ENCODE assay signal across 8 cellular contexts in the genomic region with DNA sequence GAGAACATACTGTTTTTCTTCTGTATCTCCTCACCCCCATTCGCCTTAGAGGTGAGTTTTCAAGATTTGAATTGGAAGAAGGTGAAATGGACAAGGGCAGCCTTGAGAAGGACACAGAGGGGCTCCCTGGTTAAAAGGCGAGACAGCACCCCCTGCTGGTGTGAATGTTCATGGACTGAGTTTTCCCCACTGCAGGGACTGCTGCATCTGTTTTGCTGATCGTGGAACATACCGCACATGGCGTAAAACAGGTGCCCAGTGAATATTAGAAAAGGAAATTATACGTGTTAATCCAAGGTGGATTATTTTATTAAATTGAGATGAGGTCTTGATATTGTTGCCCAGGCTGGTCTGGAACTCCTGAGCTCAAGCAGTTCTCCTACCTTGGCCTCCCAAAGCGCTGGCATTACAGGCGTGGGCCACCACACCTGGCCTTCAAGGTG. TPM values are rescaled to one million over a fixed set of nuclear protein-coding genes. Genes with fewer than 3 reads are reported as not detected.
DNase-seq lines count a peak whose midpoint lies in the region; ATAC-seq and TF ChIP-seq lines count a peak whose summit lies in the region.

No MANE protein-coding gene starts in this region.

- no peak overlapping the region for H2BK120ac ChIP-seq in mesenchymal stem cell (ENCODE audit: low read depth, low read length)

- peaks cover 53% of the 10 kb centered on the region for H3K36me3 Mint-ChIP-seq in activated CD4-positive, alpha-beta memory T cell treated with anti-CD3 and anti-CD28 coated beads, Interleukin-2, amount 10 ng/mL, durations not matched to agents 7 days and 5 days (ENCODE audit: low read depth)

- CTCF ChIA-PET in AG04449 (lab: Yijun Ruan, JAX), result interaction anchor here (0.6 to 9.6 kb wide), 14 partner anchors 9 to 279 kb away, joined by 3 to 79 read pairs (median 4); partner anchors contain the start of gene MARF1
- CTCF ChIA-PET in activated CD4-positive, alpha-beta memory T cell treated with anti-CD3 and anti-CD28 coated beads, Interleukin-2, amount 10 ng/mL, durations not matched to agents 7 days and 5 days (lab: Charles Lee), result interaction anchor here (1.0 to 2.7 kb wide), 6 partner anchors 9 to 62 kb away, joined by 3 to 12 read pairs (median 5); partner anchors contain the start of gene MARF1

- 73% methylated on average over 8 of the region's 8 CpGs for WGBS in mesenchymal stem cell

- no peak overlapping the region for H4K91ac ChIP-seq in mesenchymal stem cell (ENCODE audit: low read length)

- no peaks in the 10 kb centered on the region for H3K27me3 Mint-ChIP-seq in activated CD4-positive, alpha-beta memory T cell treated with anti-CD3 and anti-CD28 coated beads, Interleukin-2, amount 10 ng/mL, durations not matched to agents 7 days and 5 days

- H3K9me3 ChIP-seq in mesenchymal stem cell (ENCODE audit: control insufficient read depth, low read length), result no peaks in the 10 kb centered on the region

- no peaks in the 10 kb centered on the region for H3K27me3 ChIP-seq in mesenchymal stem cell (ENCODE audit: control insufficient read depth in 1 of 2, insufficient read depth in 1 of 2, low read length in 2 of 2)

- H3K4me2 ChIP-seq in mesenchymal stem cell (ENCODE audit: low read length, poor library complexity, severe bottlenecking), result no peak overlapping the region

- DNase-seq in AG04449 (ENCODE audit: low read depth, low spot score), result no peak
- DNase-seq in GM19240 (ENCODE audit: insufficient read length, low spot score), result peak; percentile 79
- DNase-seq in NCI-H69 (lab: John Stamatoyannopoulos, UW), result peak; percentile 63
- DNase-seq in activated CD4-positive, alpha-beta memory T cell treated with anti-CD3 and anti-CD28 coated beads, Interleukin-2, amount 10 ng/mL, durations not matched to agents 7 days and 5 days, result peak; percentile 75
- DNase-seq in effector CD4-positive, alpha-beta T cell, result peak; percentile 69
- DNase-seq in mesenchymal stem cell, result peak; percentile 76
- peak; percentile 44 to 47 for DNase-seq in stimulated activated CD8-positive, alpha-beta memory T cell treated with anti-CD3 and anti-CD28 coated beads, Interleukin-15, amount 100 ng/mL, for 48 hours (ENCODE audit: low read depth in 2 of 2)

- no peak overlapping the region for H3K4me3 ChIP-seq in AG04449 (ENCODE audit: low read depth, low read length)
- no peak overlapping the region for H3K4me3 ChIP-seq in mesenchymal stem cell (ENCODE audit: insufficient read depth in 1 of 2, low read depth in 1 of 2, low read length in 2 of 2)

- no peak overlapping the region for H3K23ac ChIP-seq in mesenchymal stem cell (ENCODE audit: low read length in 2 of 2)

- peaks cover 5% of the 10 kb centered on the region for H3K4me1 ChIP-seq in mesenchymal stem cell (ENCODE audit: control insufficient read depth, insufficient read depth, low read depth, low read length)

- H3K9me3 Mint-ChIP-seq in activated CD4-positive, alpha-beta memory T cell treated with anti-CD3 and anti-CD28 coated beads, Interleukin-2, amount 10 ng/mL, durations not matched to agents 7 days and 5 days, result no peaks in the 10 kb centered on the region

- peak; percentile 80 for TF ChIP-seq CTCF in AG04449 (IDR thresholded peaks at IDR 0.05; ENCODE audit: insufficient read depth, low read length, missing control alignments)

- H3K27ac Mint-ChIP-seq in activated CD4-positive, alpha-beta memory T cell treated with anti-CD3 and anti-CD28 coated beads, Interleukin-2, amount 10 ng/mL, durations not matched to agents 7 days and 5 days, result no peak overlapping the region

- no peak overlapping the region for H3K27ac ChIP-seq in mesenchymal stem cell (ENCODE audit: low read length, poor library complexity, severe bottlenecking)

- POLR2A ChIA-PET in AG04449 (lab: Yijun Ruan, JAX), result no interaction called here
- POLR2A ChIA-PET in activated CD4-positive, alpha-beta memory T cell treated with anti-CD3 and anti-CD28 coated beads, Interleukin-2, amount 10 ng/mL, durations not matched to agents 7 days and 5 days (lab: Charles Lee), result interaction anchor here (0.8 to 2.7 kb wide), 2 partner anchors 11 to 62 kb away, joined by 3 to 8 read pairs; partner anchors contain the start of gene MARF1

- H2AFZ ChIP-seq in mesenchymal stem cell (ENCODE audit: low read depth, low read length), result no peak overlapping the region

- H3K18ac ChIP-seq in mesenchymal stem cell (ENCODE audit: low read depth in 1 of 2, low read length in 2 of 2), result no peak overlapping the region

- H3K9ac ChIP-seq in mesenchymal stem cell (ENCODE audit: low read length), result no peak overlapping the region

- H2BK5ac ChIP-seq in mesenchymal stem cell (ENCODE audit: low read depth, low read length, poor library complexity, severe bottlenecking), result no peak overlapping the region

- H2BK15ac ChIP-seq in mesenchymal stem cell (ENCODE audit: low read depth, poor library complexity, severe bottlenecking), result no peak overlapping the region

- peaks cover 32 to 36% of the 10 kb centered on the region in 2 experiments for H3K36me3 ChIP-seq in mesenchymal stem cell (ENCODE audit: control insufficient read depth in 1 of 2, insufficient read depth in 2 of 2, low read depth in 1 of 2, low read length in 2 of 2)

- no peak overlapping the region for H3K14ac ChIP-seq in mesenchymal stem cell (ENCODE audit: low read length in 2 of 2)

- H2AK5ac ChIP-seq in mesenchymal stem cell (ENCODE audit: low read length, severe bottlenecking), result no peak overlapping the region

- H2BK12ac ChIP-seq in mesenchymal stem cell (ENCODE audit: low read length in 2 of 2), result no peak overlapping the region

- H3K79me1 ChIP-seq in mesenchymal stem cell (replicated peaks; ENCODE audit: low read length, poor library complexity, severe bottlenecking), result peaks cover 16% of the 10 kb centered on the region

- H3K4me1 Mint-ChIP-seq in activated CD4-positive, alpha-beta memory T cell treated with anti-CD3 and anti-CD28 coated beads, Interleukin-2, amount 10 ng/mL, durations not matched to agents 7 days and 5 days, result peaks cover 20% of the 10 kb centered on the region

- H4K8ac ChIP-seq in mesenchymal stem cell (ENCODE audit: low read length), result no peak overlapping the region

- no peak overlapping the region for H3K4ac ChIP-seq in mesenchymal stem cell (ENCODE audit: low read depth in 1 of 2, low read length in 2 of 2)

- H3K4me3 Mint-ChIP-seq in activated CD4-positive, alpha-beta memory T cell treated with anti-CD3 and anti-CD28 coated beads, Interleukin-2, amount 10 ng/mL, durations not matched to agents 7 days and 5 days, result no peak overlapping the region

- ATAC-seq in GM18907 (IDR thresholded peaks at IDR 0.05; ENCODE audit: unreplicated experiment), result no peak

RNA-seq across cellular contexts. Expression of gene NDE1, which starts 54.5 kb away (rescaled TPM):
- 100 to 1,000 TPM; 115 to 133 TPM for total RNA-seq in activated CD4-positive, alpha-beta memory T cell treated with anti-CD3 and anti-CD28 coated beads, Interleukin-2, amount 10 ng/mL, durations not matched to agents 7 days and 5 days
- polyA plus RNA-seq in mesenchymal stem cell (2013, experiment 1 of 2), result 23.1 TPM
- 22.8 TPM for polyA plus RNA-seq in mesenchymal stem cell (2013, experiment 2 of 2)
